Comparison of ENCODE assay signal across 1 cellular context in the genomic region with DNA sequence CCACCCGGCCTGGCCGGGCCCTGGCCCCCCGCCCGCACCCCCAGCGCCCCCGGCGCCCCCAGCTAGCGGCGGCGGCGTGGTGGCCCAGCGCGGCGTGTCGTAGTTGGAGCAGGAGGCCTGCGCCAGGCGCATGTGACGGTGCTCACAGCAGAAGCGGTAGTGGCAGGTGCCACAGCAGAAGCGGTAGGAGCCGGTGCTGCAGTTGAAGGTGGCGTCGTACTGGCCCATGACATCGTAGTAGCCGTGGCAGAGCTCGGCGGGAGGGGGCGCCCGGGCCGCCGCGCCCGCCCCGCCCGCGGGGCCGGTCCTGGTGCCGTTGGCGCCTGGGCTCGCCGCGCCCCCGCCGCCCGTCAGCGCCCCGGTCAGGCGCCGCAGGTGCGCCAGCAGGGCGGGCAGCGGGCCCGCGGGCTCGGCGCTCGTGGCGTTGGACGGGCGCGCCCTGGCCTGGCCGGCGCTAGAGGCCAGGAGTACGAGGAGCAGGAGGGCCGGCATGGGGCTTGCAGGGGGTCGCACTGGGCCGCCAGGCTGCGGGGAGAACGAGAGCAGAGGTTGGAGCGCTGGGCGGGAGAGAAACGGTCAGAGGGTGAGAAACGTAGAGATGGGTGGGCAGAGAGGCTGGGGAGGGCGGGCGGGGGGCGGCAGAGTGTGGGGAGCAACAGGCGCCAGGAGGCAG.
TF ChIP-seq lines count a peak whose summit lies in the region.

No MANE protein-coding gene starts in this region.

TF ChIP-seq in GM23338, 12 proteins besides CTCF, POLR2A, EP300 and RAD21 (continued from another document):
- TF ChIP-seq EZH2phosphoT487 (IDR thresholded peaks at IDR 0.05; ENCODE audit: unreplicated experiment), result no peak
- TF ChIP-seq STAT1 (IDR thresholded peaks at IDR 0.05; ENCODE audit: unreplicated experiment), result no peak
- TF ChIP-seq EZH2 (IDR thresholded peaks at IDR 0.05; ENCODE audit: low read depth, unreplicated experiment), result no peak
- no peak for TF ChIP-seq CREB1 (CRISPR knock-in tag; IDR thresholded peaks at IDR 0.05; ENCODE audit: low read depth)
- TF ChIP-seq, protein P1, sequence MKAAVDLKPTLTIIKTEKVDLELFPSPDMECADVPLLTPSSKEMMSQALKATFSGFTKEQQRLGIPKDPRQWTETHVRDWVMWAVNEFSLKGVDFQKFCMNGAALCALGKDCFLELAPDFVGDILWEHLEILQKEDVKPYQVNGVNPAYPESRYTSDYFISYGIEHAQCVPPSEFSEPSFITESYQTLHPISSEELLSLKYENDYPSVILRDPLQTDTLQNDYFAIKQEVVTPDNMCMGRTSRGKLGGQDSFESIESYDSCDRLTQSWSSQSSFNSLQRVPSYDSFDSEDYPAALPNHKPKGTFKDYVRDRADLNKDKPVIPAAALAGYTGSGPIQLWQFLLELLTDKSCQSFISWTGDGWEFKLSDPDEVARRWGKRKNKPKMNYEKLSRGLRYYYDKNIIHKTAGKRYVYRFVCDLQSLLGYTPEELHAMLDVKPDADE (IDR thresholded peaks at IDR 0.05), result no peak
- no peak for TF ChIP-seq POLR2AphosphoS5 (IDR thresholded peaks at IDR 0.05; ENCODE audit: low read depth)
- TF ChIP-seq ZNF331 (CRISPR knock-in tag; IDR thresholded peaks at IDR 0.05; ENCODE audit: low read depth), result no peak
- TF ChIP-seq, protein P2, sequence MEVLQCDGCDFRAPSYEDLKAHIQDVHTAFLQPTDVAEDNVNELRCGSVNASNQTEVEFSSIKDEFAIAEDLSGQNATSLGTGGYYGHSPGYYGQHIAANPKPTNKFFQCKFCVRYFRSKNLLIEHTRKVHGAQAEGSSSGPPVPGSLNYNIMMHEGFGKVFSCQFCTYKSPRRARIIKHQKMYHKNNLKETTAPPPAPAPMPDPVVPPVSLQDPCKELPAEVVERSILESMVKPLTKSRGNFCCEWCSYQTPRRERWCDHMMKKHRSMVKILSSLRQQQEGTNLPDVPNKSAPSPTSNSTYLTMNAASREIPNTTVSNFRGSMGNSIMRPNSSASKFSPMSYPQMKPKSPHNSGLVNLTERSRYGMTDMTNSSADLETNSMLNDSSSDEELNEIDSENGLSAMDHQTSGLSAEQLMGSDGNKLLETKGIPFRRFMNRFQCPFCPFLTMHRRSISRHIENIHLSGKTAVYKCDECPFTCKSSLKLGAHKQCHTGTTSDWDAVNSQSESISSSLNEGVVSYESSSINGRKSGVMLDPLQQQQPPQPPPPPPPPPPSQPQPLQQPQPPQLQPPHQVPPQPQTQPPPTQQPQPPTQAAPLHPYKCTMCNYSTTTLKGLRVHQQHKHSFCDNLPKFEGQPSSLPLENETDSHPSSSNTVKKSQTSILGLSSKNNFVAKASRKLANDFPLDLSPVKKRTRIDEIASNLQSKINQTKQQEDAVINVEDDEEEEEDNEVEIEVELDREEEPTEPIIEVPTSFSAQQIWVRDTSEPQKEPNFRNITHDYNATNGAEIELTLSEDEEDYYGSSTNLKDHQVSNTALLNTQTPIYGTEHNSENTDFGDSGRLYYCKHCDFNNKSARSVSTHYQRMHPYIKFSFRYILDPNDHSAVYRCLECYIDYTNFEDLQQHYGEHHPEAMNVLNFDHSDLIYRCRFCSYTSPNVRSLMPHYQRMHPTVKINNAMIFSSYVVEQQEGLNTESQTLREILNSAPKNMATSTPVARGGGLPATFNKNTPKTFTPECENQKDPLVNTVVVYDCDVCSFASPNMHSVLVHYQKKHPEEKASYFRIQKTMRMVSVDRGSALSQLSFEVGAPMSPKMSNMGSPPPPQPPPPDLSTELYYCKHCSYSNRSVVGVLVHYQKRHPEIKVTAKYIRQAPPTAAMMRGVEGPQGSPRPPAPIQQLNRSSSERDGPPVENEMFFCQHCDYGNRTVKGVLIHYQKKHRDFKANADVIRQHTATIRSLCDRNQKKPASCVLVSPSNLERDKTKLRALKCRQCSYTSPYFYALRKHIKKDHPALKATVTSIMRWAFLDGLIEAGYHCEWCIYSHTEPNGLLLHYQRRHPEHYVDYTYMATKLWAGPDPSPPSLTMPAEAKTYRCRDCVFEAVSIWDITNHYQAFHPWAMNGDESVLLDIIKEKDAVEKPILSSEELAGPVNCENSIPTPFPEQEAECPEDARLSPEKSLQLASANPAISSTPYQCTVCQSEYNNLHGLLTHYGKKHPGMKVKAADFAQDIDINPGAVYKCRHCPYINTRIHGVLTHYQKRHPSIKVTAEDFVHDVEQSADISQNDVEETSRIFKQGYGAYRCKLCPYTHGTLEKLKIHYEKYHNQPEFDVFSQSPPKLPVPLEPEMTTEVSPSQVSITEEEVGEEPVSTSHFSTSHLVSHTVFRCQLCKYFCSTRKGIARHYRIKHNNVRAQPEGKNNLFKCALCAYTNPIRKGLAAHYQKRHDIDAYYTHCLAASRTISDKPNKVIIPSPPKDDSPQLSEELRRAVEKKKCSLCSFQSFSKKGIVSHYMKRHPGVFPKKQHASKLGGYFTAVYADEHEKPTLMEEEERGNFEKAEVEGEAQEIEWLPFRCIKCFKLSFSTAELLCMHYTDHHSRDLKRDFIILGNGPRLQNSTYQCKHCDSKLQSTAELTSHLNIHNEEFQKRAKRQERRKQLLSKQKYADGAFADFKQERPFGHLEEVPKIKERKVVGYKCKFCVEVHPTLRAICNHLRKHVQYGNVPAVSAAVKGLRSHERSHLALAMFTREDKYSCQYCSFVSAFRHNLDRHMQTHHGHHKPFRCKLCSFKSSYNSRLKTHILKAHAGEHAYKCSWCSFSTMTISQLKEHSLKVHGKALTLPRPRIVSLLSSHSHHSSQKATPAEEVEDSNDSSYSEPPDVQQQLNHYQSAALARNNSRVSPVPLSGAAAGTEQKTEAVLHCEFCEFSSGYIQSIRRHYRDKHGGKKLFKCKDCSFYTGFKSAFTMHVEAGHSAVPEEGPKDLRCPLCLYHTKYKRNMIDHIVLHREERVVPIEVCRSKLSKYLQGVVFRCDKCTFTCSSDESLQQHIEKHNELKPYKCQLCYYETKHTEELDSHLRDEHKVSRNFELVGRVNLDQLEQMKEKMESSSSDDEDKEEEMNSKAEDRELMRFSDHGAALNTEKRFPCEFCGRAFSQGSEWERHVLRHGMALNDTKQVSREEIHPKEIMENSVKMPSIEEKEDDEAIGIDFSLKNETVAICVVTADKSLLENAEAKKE (CRISPR knock-in tag; IDR thresholded peaks at IDR 0.05), result no peak
